ENCODE assay signal across 16 cellular contexts in genomic region chr4:151429957-151430548, GRCh38. TPM values are rescaled to one million over a fixed set of nuclear protein-coding genes. Genes with fewer than 3 reads are reported as not detected.
DNase-seq lines count a peak whose midpoint lies in the region; ATAC-seq and TF ChIP-seq lines count a peak whose summit lies in the region.
"Had no signal": no experiment of that assay in that cellular context is flagged by ENCODE, and none has a peak within 500 bp of the region (broad histone marks: within the 10 kb centered on the region; RNA-seq: fewer than 3 reads in every experiment).

No MANE protein-coding gene starts in this region.

- 33 to 71% methylated on average over 1 of the region's 1 CpG for WGBS in endodermal cell (ENCODE audit: insufficient coverage in 1 of 2, insufficient read length in 1 of 2), 2 experiments
- 52% methylated on average over 1 of the region's 1 CpG for WGBS in suprapubic skin

- H3K4me3 Mint-ChIP-seq in endodermal cell (no peak overlapping the region), CD14-positive monocyte (no peak overlapping the region)
- H3K4me3 Mint-ChIP-seq: activated CD8-positive, alpha-beta T cell treated with anti-CD3 and anti-CD28 coated beads for 36 hours; activated naive CD8-positive, alpha-beta T cell treated with anti-CD3 and anti-CD28 coated beads for 36 hours; T-helper 17 cell had no signal

- H3K27me3 Mint-ChIP-seq in endodermal cell (ENCODE audit: insufficient read depth) (no peaks in the 10 kb centered on the region), CD14-positive monocyte (ENCODE audit: low read depth in 3 of 3) (peaks cover 3 to 13% (median 5%) of the 10 kb centered on the region in 3 donors)

- no peak for TF ChIP-seq CTCF in GM20000 (IDR thresholded peaks at IDR 0.05; ENCODE audit: extremely low read depth, missing control alignments)
- no peak for TF ChIP-seq CTCF in endodermal cell (conservative IDR thresholded peaks at IDR 0.05)
- TF ChIP-seq CTCF in suprapubic skin (IDR thresholded peaks at IDR 0.05) = no peak
- TF ChIP-seq CTCF in CD14-positive monocyte (IDR thresholded peaks at IDR 0.05) = no peak

- TF ChIP-seq POLR2A in suprapubic skin (IDR thresholded peaks at IDR 0.05) = no peak

- DNase-seq in GM20000 (ENCODE audit: low spot score) (peak; percentile 28), endodermal cell (no peak), suprapubic skin (ENCODE audit: low spot score in 2 of 2) (no peak), NCI-H187 treated with DMSO at 0.1 percent for 48 hours (lab: John Stamatoyannopoulos, UW) (no peak), CD14-positive monocyte (ENCODE audit: low spot score) (no peak)
- no peak for DNase-seq in activated T-cell treated with anti-CD3 and anti-CD28 coated beads, Interleukin-2, amount 50 U/mL, for 1 hour
- DNase-seq: activated CD8-positive, alpha-beta T cell treated with anti-CD3 and anti-CD28 coated beads for 36 hours; activated naive CD8-positive, alpha-beta T cell treated with anti-CD3 and anti-CD28 coated beads for 36 hours; NCI-H2171; nucleus accumbens; stimulated activated CD4-positive, alpha-beta T cell treated with anti-CD3 and anti-CD28 coated beads, Interleukin-15, amount 100 ng/mL, for 24 hours; T-helper 17 cell had no signal

- H3K27ac Mint-ChIP-seq in endodermal cell (peak overlapping the region; percentile 56), CD14-positive monocyte (no peak overlapping the region)
- H3K27ac Mint-ChIP-seq: activated CD8-positive, alpha-beta T cell treated with anti-CD3 and anti-CD28 coated beads for 36 hours; activated naive CD8-positive, alpha-beta T cell treated with anti-CD3 and anti-CD28 coated beads for 36 hours; T-helper 17 cell had no signal

- ATAC-seq in GM18511 (IDR thresholded peaks at IDR 0.05; ENCODE audit: unreplicated experiment) (peak; percentile 93), HG03175 (IDR thresholded peaks at IDR 0.05; ENCODE audit: unreplicated experiment) (peak; percentile 67)
- ATAC-seq: activated CD8-positive, alpha-beta T cell treated with anti-CD3 and anti-CD28 coated beads for 36 hours; T-helper 17 cell had no signal

- H3K9me3 Mint-ChIP-seq in endodermal cell (peaks cover 3% of the 10 kb centered on the region), CD14-positive monocyte (peaks cover 0 to 3% (median 0%) of the 10 kb centered on the region in 7 donors)
- H3K9me3 Mint-ChIP-seq: activated CD8-positive, alpha-beta T cell treated with anti-CD3 and anti-CD28 coated beads for 36 hours; activated naive CD8-positive, alpha-beta T cell treated with anti-CD3 and anti-CD28 coated beads for 36 hours had no signal

- no peak for TF ChIP-seq EP300 in suprapubic skin (IDR thresholded peaks at IDR 0.05)

- intact Hi-C loops in CD14-positive monocyte (cut with micrococcal nuclease) = no loop called here

- H3K9me3 ChIP-seq in endodermal cell (ENCODE audit: control insufficient read depth, low read length) (no peaks in the 10 kb centered on the region), suprapubic skin (no peaks in the 10 kb centered on the region)
- H3K9me3 ChIP-seq: BLaER1 had no signal

- no peaks in the 10 kb centered on the region for H3K36me3 ChIP-seq in endodermal cell (ENCODE audit: control insufficient read depth, insufficient read depth, low read length)
- no peaks in the 10 kb centered on the region for H3K36me3 ChIP-seq in suprapubic skin
- H3K36me3 ChIP-seq: BLaER1 had no signal

- H3K4me1 Mint-ChIP-seq in endodermal cell (peaks cover 47% of the 10 kb centered on the region), CD14-positive monocyte (no peaks in the 10 kb centered on the region)
- H3K4me1 Mint-ChIP-seq: T-helper 17 cell had no signal

- H3K9ac ChIP-seq in endodermal cell (ENCODE audit: extremely low read depth, low read length, poor library complexity, severe bottlenecking) = no peak overlapping the region
- H3K9ac ChIP-seq: BLaER1 had no signal

- H3K4me3 ChIP-seq in endodermal cell (ENCODE audit: low read length) = no peak overlapping the region
- H3K4me3 ChIP-seq in suprapubic skin = no peak overlapping the region
- H3K4me3 ChIP-seq: BLaER1, PC-9 had no signal

- peaks cover 9% of the 10 kb centered on the region for H3K4me1 ChIP-seq in endodermal cell (ENCODE audit: control insufficient read depth, insufficient read depth, low read length)
- H3K4me1 ChIP-seq in suprapubic skin = peaks cover 10% of the 10 kb centered on the region
- H3K4me1 ChIP-seq: BLaER1 had no signal

- no peaks in the 10 kb centered on the region for H3K27me3 ChIP-seq in endodermal cell (ENCODE audit: control insufficient read depth, insufficient read depth, low read length, poor library complexity, severe bottlenecking)
- no peaks in the 10 kb centered on the region for H3K27me3 ChIP-seq in suprapubic skin
- H3K27me3 ChIP-seq: BLaER1 had no signal

- H3K27ac ChIP-seq in endodermal cell (ENCODE audit: low read depth, low read length) (no peak overlapping the region), suprapubic skin (no peak overlapping the region)
- H3K27ac ChIP-seq: BLaER1, PC-9 had no signal

- H3K36me3 Mint-ChIP-seq in endodermal cell (ENCODE audit: low read depth) (no peaks in the 10 kb centered on the region), CD14-positive monocyte (no peaks in the 10 kb centered on the region)
- H3K36me3 Mint-ChIP-seq: activated naive CD8-positive, alpha-beta T cell treated with anti-CD3 and anti-CD28 coated beads for 36 hours had no signal

RNA-seq across cellular contexts. Expression of gene FHIP1A, which starts 21.1 kb away (rescaled TPM):
- total RNA-seq in endodermal cell = 10 to 100 TPM; 18.9 to 29.2 TPM
- polyA plus RNA-seq in endodermal cell (2013, experiment 1 of 2) = 2.3 TPM
- 1.8 TPM for polyA plus RNA-seq in endodermal cell (2013, experiment 2 of 2)
- total RNA-seq in suprapubic skin = 100 to 1,000 TPM in 3 of 4 donors, 10 to 100 TPM in 1; 90.3 to 105 (median 101) TPM
- polyA plus RNA-seq in CD14-positive monocyte = not detected
